In the genomic region with DNA sequence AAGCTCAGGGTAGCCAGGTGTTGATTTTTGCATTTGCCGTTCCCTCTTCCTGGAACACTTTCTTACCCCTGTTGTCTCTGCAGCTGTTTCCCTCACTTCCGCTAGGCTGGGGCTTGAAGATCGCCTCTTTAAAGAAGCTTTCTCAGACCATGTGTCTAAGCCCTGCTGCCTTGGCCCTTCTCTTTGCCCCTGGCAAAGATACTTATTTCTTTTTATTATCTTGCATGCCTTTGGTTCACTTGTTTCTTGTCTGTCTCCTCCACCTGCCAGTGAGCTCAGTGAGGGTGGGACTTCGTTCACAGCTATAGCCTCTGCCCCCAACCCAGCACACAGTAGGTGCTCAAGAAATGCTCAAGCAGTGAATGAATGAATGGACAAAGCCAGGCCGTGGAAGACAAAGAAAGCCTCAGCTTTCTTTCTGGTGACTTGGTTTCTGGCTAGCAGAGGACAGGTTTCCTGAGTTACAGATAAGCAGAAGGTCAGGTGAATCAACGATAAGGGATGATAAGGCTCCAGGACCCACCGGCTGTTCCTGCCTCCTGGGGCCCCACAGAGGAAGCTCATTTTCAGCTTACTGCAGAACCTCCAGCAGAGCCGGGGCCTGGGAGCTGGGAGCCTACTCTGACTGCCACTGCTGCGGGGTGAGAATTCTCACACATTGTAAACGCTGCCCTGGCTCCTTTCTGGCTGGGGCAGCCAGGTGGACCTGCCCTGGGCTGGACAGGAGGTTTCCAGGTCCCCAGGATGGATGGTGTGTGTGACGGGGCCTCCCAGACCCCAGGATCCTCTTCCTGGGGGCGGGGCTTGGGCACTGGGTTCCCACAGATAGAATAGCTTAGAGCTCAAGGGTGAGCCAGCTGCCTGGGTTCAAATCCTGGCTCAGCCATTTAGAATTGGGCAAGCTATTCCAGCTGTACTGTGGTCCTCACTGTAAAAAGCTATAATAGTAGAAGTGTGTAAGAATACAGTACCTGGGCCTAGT, we compare ENCODE assay signal across 15 cellular contexts. TPM values are rescaled to one million over a fixed set of nuclear protein-coding genes. Genes with fewer than 3 reads are reported as not detected.
DNase-seq lines count a peak whose midpoint lies in the region; ATAC-seq and TF ChIP-seq lines count a peak whose summit lies in the region.
"Had no signal": no experiment of that assay in that cellular context is flagged by ENCODE, and none has a peak within 500 bp of the region (broad histone marks: within the 10 kb centered on the region; RNA-seq: fewer than 3 reads in every experiment).

No MANE protein-coding gene starts in this region.

- no peaks in the 10 kb centered on the region for H3F3A ChIP-seq in Loucy (ENCODE audit: low read depth)

- H3K36me3 Mint-ChIP-seq in activated CD4-positive, alpha-beta T cell treated with anti-CD3 and anti-CD28 coated beads for 36 hours (ENCODE audit: low read depth), result no peaks in the 10 kb centered on the region
- no peaks in the 10 kb centered on the region for H3K36me3 Mint-ChIP-seq in activated CD4-positive, alpha-beta T cell treated with anti-CD3 and anti-CD28 coated beads, Interleukin-2, amount 10 ng/mL, durations not matched to agents 7 days and 5 days (ENCODE audit: low read depth)
- no peaks in the 10 kb centered on the region for H3K36me3 Mint-ChIP-seq in stimulated activated memory B cell treated with anti-CD40 and anti-IgM and Interleukin-4, amounts not matched to agents 10 μg/mL and 1 μg/mL and 100 μg/mL, for 72 hours

- POLR2A ChIA-PET in activated CD4-positive, alpha-beta T cell treated with anti-CD3 and anti-CD28 coated beads for 36 hours (lab: Charles Lee), result no interaction called here
- POLR2A ChIA-PET in activated CD4-positive, alpha-beta T cell treated with anti-CD3 and anti-CD28 coated beads, Interleukin-2, amount 10 ng/mL, durations not matched to agents 7 days and 5 days (lab: Charles Lee), result no interaction called here

- H3K27ac Mint-ChIP-seq in activated CD4-positive, alpha-beta T cell treated with anti-CD3 and anti-CD28 coated beads for 36 hours, result no peak overlapping the region
- no peak overlapping the region for H3K27ac Mint-ChIP-seq in activated CD4-positive, alpha-beta T cell treated with anti-CD3 and anti-CD28 coated beads, Interleukin-2, amount 10 ng/mL, durations not matched to agents 7 days and 5 days
- peak overlapping the region; percentile 40 for H3K27ac Mint-ChIP-seq in stimulated activated memory B cell treated with anti-CD40 and anti-IgM and Interleukin-4, amounts not matched to agents 10 μg/mL and 1 μg/mL and 100 μg/mL, for 72 hours
- H3K27ac Mint-ChIP-seq: activated T-helper 2 cell treated with anti-CD3 and anti-CD28 coated beads, Interferon-gamma antibody, Interleukin-2, Interleukin-4, amounts not matched to agents 10 μg/mL and 5 μg/mL and 100 μg/mL, durations not matched to agents 14 hours and 24 hours and 36 hours had no signal

- no peak overlapping the region for H3K4me3 Mint-ChIP-seq in activated CD4-positive, alpha-beta T cell treated with anti-CD3 and anti-CD28 coated beads for 36 hours
- no peak overlapping the region for H3K4me3 Mint-ChIP-seq in activated CD4-positive, alpha-beta T cell treated with anti-CD3 and anti-CD28 coated beads, Interleukin-2, amount 10 ng/mL, durations not matched to agents 7 days and 5 days
- H3K4me3 Mint-ChIP-seq in stimulated activated memory B cell treated with anti-CD40 and anti-IgM and Interleukin-4, amounts not matched to agents 10 μg/mL and 1 μg/mL and 100 μg/mL, for 72 hours, result no peak overlapping the region

- H3K9me2 ChIP-seq in Loucy (replicated peaks; ENCODE audit: low read depth, low read length), result no peaks in the 10 kb centered on the region

- peak overlapping the region; percentile 46; the same call in 1 of the 2 replicates for H2AFZ ChIP-seq in Loucy (ENCODE audit: low read length)

- no peak overlapping the region for H3K9ac ChIP-seq in Loucy (ENCODE audit: low read depth, low read length, poor library complexity, severe bottlenecking)

- DNase-seq in activated CD4-positive, alpha-beta T cell treated with anti-CD3 and anti-CD28 coated beads for 36 hours, result peak; percentile 13
- DNase-seq in activated CD4-positive, alpha-beta T cell treated with anti-CD3 and anti-CD28 coated beads, Interleukin-2, amount 10 ng/mL, durations not matched to agents 7 days and 5 days, result no peak
- DNase-seq in cerebellar cortex (ENCODE audit: low spot score) (peak; percentile 33), NCI-H187 (lab: John Stamatoyannopoulos, UW) (no peak), LoVo (ENCODE audit: low spot score) (no peak)
- DNase-seq: NCI-H2081; nucleus accumbens; stimulated activated naive CD4-positive, alpha-beta T cell had no signal

- TF ChIP-seq CTCF in Loucy (conservative IDR thresholded peaks at IDR 0.05; ENCODE audit: low read length), result no peak

- no peak overlapping the region for H3K4me3 ChIP-seq in Loucy (ENCODE audit: low read length, poor library complexity, severe bottlenecking)

- no peaks in the 10 kb centered on the region for H3K36me3 ChIP-seq in Loucy (ENCODE audit: insufficient read depth, low read length)

- H3K9me3 Mint-ChIP-seq in activated CD4-positive, alpha-beta T cell treated with anti-CD3 and anti-CD28 coated beads for 36 hours (ENCODE audit: low read depth), result no peaks in the 10 kb centered on the region
- H3K9me3 Mint-ChIP-seq in activated CD4-positive, alpha-beta T cell treated with anti-CD3 and anti-CD28 coated beads, Interleukin-2, amount 10 ng/mL, durations not matched to agents 7 days and 5 days, result no peaks in the 10 kb centered on the region
- no peaks in the 10 kb centered on the region for H3K9me3 Mint-ChIP-seq in stimulated activated memory B cell treated with anti-CD40 and anti-IgM and Interleukin-4, amounts not matched to agents 10 μg/mL and 1 μg/mL and 100 μg/mL, for 72 hours
- H3K9me3 Mint-ChIP-seq: activated T-helper 2 cell treated with anti-CD3 and anti-CD28 coated beads, Interferon-gamma antibody, Interleukin-2, Interleukin-4, amounts not matched to agents 10 μg/mL and 5 μg/mL and 100 μg/mL, durations not matched to agents 14 hours and 24 hours and 36 hours had no signal

- CTCF ChIA-PET in activated CD4-positive, alpha-beta T cell treated with anti-CD3 and anti-CD28 coated beads for 36 hours (lab: Charles Lee), result interaction anchor here (0.6 to 1.9 kb wide), 6 partner anchors 33 to 402 kb away, joined by 3 to 9 read pairs (median 3); no protein-coding TSS in a partner anchor
- CTCF ChIA-PET in activated CD4-positive, alpha-beta T cell treated with anti-CD3 and anti-CD28 coated beads, Interleukin-2, amount 10 ng/mL, durations not matched to agents 7 days and 5 days (lab: Charles Lee), result interaction anchor here (0.6 to 1.3 kb wide), 6 partner anchors 8 to 546 kb away, joined by 3 to 9 read pairs (median 3); no protein-coding TSS in a partner anchor

- no peaks in the 10 kb centered on the region for H4K20me1 ChIP-seq in Loucy (ENCODE audit: insufficient read depth, low read length, poor library complexity, severe bottlenecking)

- ATAC-seq in activated CD4-positive, alpha-beta T cell treated with anti-CD3 and anti-CD28 coated beads for 36 hours, result no peak
- ATAC-seq in stimulated activated memory B cell treated with anti-CD40 and anti-IgM and Interleukin-4, amounts not matched to agents 10 μg/mL and 1 μg/mL and 100 μg/mL, for 72 hours, result peak; percentile 75
- ATAC-seq in HG03175 (IDR thresholded peaks at IDR 0.05; ENCODE audit: unreplicated experiment), result no peak
- ATAC-seq: Panc1 had no signal

- H3K27me3 ChIP-seq in Loucy (ENCODE audit: insufficient read depth, low read length, poor library complexity, severe bottlenecking), result no peaks in the 10 kb centered on the region

- peak overlapping the region; percentile 30 for H3K4me2 ChIP-seq in Loucy (ENCODE audit: low read depth, low read length, poor library complexity, severe bottlenecking)

- H3K4me1 Mint-ChIP-seq in activated CD4-positive, alpha-beta T cell treated with anti-CD3 and anti-CD28 coated beads for 36 hours, result no peaks in the 10 kb centered on the region
- H3K4me1 Mint-ChIP-seq in activated CD4-positive, alpha-beta T cell treated with anti-CD3 and anti-CD28 coated beads, Interleukin-2, amount 10 ng/mL, durations not matched to agents 7 days and 5 days, result peaks cover 7% of the 10 kb centered on the region
- H3K4me1 Mint-ChIP-seq in stimulated activated memory B cell treated with anti-CD40 and anti-IgM and Interleukin-4, amounts not matched to agents 10 μg/mL and 1 μg/mL and 100 μg/mL, for 72 hours, result peaks cover 20% of the 10 kb centered on the region

- H3K9me3 ChIP-seq in Loucy (ENCODE audit: insufficient read depth, low read depth, low read length), result no peaks in the 10 kb centered on the region

- intact Hi-C loops in activated CD4-positive, alpha-beta T cell treated with anti-CD3 and anti-CD28 coated beads for 36 hours (cut with DNase I, micrococcal nuclease), result no loop called here

- peaks cover 4% of the 10 kb centered on the region for H3K27me3 Mint-ChIP-seq in activated CD4-positive, alpha-beta T cell treated with anti-CD3 and anti-CD28 coated beads for 36 hours
- peaks cover 10% of the 10 kb centered on the region for H3K27me3 Mint-ChIP-seq in activated CD4-positive, alpha-beta T cell treated with anti-CD3 and anti-CD28 coated beads, Interleukin-2, amount 10 ng/mL, durations not matched to agents 7 days and 5 days
- H3K27me3 Mint-ChIP-seq in stimulated activated memory B cell treated with anti-CD40 and anti-IgM and Interleukin-4, amounts not matched to agents 10 μg/mL and 1 μg/mL and 100 μg/mL, for 72 hours, result peaks cover 20% of the 10 kb centered on the region

- H3K4me1 ChIP-seq in Loucy (ENCODE audit: insufficient read depth, low read length, poor library complexity, severe bottlenecking), result peaks cover 7% of the 10 kb centered on the region

- H3K79me2 ChIP-seq in Loucy (ENCODE audit: insufficient read depth, low read length), result no peaks in the 10 kb centered on the region

RNA-seq across cellular contexts. Expression of a gene that starts 29.8 kb away (rescaled TPM):
- total RNA-seq in activated CD4-positive, alpha-beta T cell treated with anti-CD3 and anti-CD28 coated beads for 36 hours, result under 1 TPM; 0.25 to 0.34 TPM
- total RNA-seq in activated CD4-positive, alpha-beta T cell treated with anti-CD3 and anti-CD28 coated beads, Interleukin-2, amount 10 ng/mL, durations not matched to agents 7 days and 5 days, result under 1 TPM in 1 of 2 experiments, not detected in 1; 0.15 TPM
- total RNA-seq: bronchial epithelial cell, kidney epithelial cell had no signal

Comparison
In these comparisons a context has a peak if more than half of its experiments do, and no peak if none do; other contexts are left out.
1. DNase-seq: peak in activated CD4-positive, alpha-beta T cell treated with anti-CD3 and anti-CD28 coated beads for 36 hours (single experiment) and cerebellar cortex (single experiment); none in activated CD4-positive, alpha-beta T cell treated with anti-CD3 and anti-CD28 coated beads, Interleukin-2, amount 10 ng/mL, durations not matched to agents 7 days and 5 days (single experiment), NCI-H187 (0 of 2) and LoVo (single experiment).